ENCODE assay signal across 1 cellular context in the genomic region with DNA sequence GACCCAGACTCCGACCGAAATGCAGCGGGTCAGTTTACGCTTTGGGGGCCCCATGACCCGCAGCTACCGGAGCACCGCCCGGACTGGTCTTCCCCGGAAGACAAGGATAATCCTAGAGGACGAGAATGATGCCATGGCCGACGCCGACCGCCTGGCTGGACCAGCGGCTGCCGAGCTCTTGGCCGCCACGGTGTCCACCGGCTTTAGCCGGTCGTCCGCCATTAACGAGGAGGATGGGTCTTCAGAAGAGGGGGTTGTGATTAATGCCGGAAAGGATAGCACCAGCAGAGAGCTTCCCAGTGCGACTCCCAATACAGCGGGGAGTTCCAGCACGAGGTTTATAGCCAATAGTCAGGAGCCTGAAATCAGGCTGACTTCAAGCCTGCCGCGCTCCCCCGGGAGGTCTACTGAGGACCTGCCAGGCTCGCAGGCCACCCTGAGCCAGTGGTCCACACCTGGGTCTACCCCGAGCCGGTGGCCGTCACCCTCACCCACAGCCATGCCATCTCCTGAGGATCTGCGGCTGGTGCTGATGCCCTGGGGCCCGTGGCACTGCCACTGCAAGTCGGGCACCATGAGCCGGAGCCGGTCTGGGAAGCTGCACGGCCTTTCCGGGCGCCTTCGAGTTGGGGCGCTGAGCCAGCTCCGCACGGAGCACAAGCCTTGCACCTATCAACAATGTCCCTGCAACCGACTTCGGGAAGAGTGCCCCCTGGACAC.
TF ChIP-seq lines count a peak whose summit lies in the region.

No MANE protein-coding gene starts in this region.

TF ChIP-seq in HepG2, 621 proteins besides CTCF, POLR2A, EP300 and RAD21 (continued from another document and continues in another):
- TF ChIP-seq, protein P1, sequence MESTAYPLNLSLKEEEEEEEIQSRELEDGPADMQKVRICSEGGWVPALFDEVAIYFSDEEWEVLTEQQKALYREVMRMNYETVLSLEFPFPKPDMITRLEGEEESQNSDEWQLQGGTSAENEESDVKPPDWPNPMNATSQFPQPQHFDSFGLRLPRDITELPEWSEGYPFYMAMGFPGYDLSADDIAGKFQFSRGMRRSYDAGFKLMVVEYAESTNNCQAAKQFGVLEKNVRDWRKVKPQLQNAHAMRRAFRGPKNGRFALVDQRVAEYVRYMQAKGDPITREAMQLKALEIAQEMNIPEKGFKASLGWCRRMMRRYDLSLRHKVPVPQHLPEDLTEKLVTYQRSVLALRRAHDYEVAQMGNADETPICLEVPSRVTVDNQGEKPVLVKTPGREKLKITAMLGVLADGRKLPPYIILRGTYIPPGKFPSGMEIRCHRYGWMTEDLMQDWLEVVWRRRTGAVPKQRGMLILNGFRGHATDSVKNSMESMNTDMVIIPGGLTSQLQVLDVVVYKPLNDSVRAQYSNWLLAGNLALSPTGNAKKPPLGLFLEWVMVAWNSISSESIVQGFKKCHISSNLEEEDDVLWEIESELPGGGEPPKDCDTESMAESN (CRISPR knock-in tag; conservative IDR thresholded peaks at IDR 0.05), result peak; percentile 19; the same call in 1 of the 2 replicates
- TF ChIP-seq ZNF883 (CRISPR knock-in tag; IDR thresholded peaks at IDR 0.05; ENCODE audit: not compliant biosample characterization) (peak; percentile 30), MIXL1 (CRISPR knock-in tag; IDR thresholded peaks at IDR 0.05) (no peak), MAF1 (CRISPR knock-in tag; IDR thresholded peaks at IDR 0.05; ENCODE audit: borderline replicate concordance) (no peak; the same call in 1 of the 2 replicates), ZNF598 (CRISPR knock-in tag; IDR thresholded peaks at IDR 0.05; ENCODE audit: borderline replicate concordance) (peak; percentile 72; the same call in 1 of the 2 replicates), ZNF577 (CRISPR knock-in tag; IDR thresholded peaks at IDR 0.05; ENCODE audit: borderline replicate concordance, low read depth) (no peak), FOXO1 (CRISPR knock-in tag; IDR thresholded peaks at IDR 0.05) (no peak), SRSF9 (IDR thresholded peaks at IDR 0.05; ENCODE audit: borderline replicate concordance, insufficient read depth, low read depth, low read length, poor library complexity, severe bottlenecking) (no peak), ETV5 (CRISPR knock-in tag; IDR thresholded peaks at IDR 0.05; ENCODE audit: borderline replicate concordance) (no peak), ZNF260 (CRISPR knock-in tag; IDR thresholded peaks at IDR 0.05; ENCODE audit: borderline replicate concordance, low read depth) (no peak), ZNF563 (CRISPR knock-in tag; IDR thresholded peaks at IDR 0.05) (0 out of 2 replicates have a peak, but pooled peaks have one; percentile 70), PITX1 (CRISPR knock-in tag; IDR thresholded peaks at IDR 0.05) (no peak), RBM22 (optimal IDR thresholded peaks at IDR 0.05; ENCODE audit: low read length) (no peak), ZNF12 (CRISPR knock-in tag; IDR thresholded peaks at IDR 0.05) (no peak), ZNF24 (IDR thresholded peaks at IDR 0.05) (no peak), ZNF264 (CRISPR knock-in tag; IDR thresholded peaks at IDR 0.05) (no peak), DNMT1 (CRISPR knock-in tag; IDR thresholded peaks at IDR 0.05) (no peak), GLI4 (CRISPR knock-in tag; IDR thresholded peaks at IDR 0.05; ENCODE audit: borderline replicate concordance) (peak; percentile 84; the same call in 1 of the 2 replicates), ZNF225 (CRISPR knock-in tag; IDR thresholded peaks at IDR 0.05) (peak; percentile 48; the same call in 1 of the 2 replicates), MED13 (CRISPR knock-in tag; IDR thresholded peaks at IDR 0.05) (no peak), JUNB (CRISPR knock-in tag; IDR thresholded peaks at IDR 0.05; ENCODE audit: borderline replicate concordance) (no peak), AGO1 (IDR thresholded peaks at IDR 0.05; ENCODE audit: low read depth, low read length, poor library complexity, severe bottlenecking) (peak; percentile 74), ARNTL (CRISPR knock-in tag; IDR thresholded peaks at IDR 0.05) (no peak), NKX3-1 (CRISPR knock-in tag; IDR thresholded peaks at IDR 0.05) (no peak), ZNF766 (CRISPR knock-in tag; IDR thresholded peaks at IDR 0.05; ENCODE audit: borderline replicate concordance) (no peak), ZEB1 (IDR thresholded peaks at IDR 0.05; ENCODE audit: insufficient replicate concordance, low read depth) (no peak), ZKSCAN1 (IDR thresholded peaks at IDR 0.05; ENCODE audit: low read length) (no peak), PAF1 (CRISPR knock-in tag; IDR thresholded peaks at IDR 0.05) (no peak), ZNF570 (CRISPR knock-in tag; IDR thresholded peaks at IDR 0.05; ENCODE audit: borderline replicate concordance) (no peak), MIER2 (CRISPR knock-in tag; IDR thresholded peaks at IDR 0.05) (no peak), GFI1 (CRISPR knock-in tag; IDR thresholded peaks at IDR 0.05; ENCODE audit: borderline replicate concordance) (peak; percentile 17; the same call in 1 of the 2 replicates), ARHGAP35 (CRISPR knock-in tag; IDR thresholded peaks at IDR 0.05; ENCODE audit: borderline replicate concordance) (no peak), MAFG (CRISPR knock-in tag; IDR thresholded peaks at IDR 0.05) (no peak), ZNF543 (CRISPR knock-in tag; IDR thresholded peaks at IDR 0.05) (no peak), REPIN1 (CRISPR knock-in tag; IDR thresholded peaks at IDR 0.05; ENCODE audit: borderline replicate concordance, low read depth) (peak; percentile 77), SNAI1 (CRISPR knock-in tag; IDR thresholded peaks at IDR 0.05; ENCODE audit: borderline replicate concordance) (no peak), ZNF432 (CRISPR knock-in tag; IDR thresholded peaks at IDR 0.05; ENCODE audit: borderline replicate concordance) (no peak)
- TF ChIP-seq, protein P2, sequence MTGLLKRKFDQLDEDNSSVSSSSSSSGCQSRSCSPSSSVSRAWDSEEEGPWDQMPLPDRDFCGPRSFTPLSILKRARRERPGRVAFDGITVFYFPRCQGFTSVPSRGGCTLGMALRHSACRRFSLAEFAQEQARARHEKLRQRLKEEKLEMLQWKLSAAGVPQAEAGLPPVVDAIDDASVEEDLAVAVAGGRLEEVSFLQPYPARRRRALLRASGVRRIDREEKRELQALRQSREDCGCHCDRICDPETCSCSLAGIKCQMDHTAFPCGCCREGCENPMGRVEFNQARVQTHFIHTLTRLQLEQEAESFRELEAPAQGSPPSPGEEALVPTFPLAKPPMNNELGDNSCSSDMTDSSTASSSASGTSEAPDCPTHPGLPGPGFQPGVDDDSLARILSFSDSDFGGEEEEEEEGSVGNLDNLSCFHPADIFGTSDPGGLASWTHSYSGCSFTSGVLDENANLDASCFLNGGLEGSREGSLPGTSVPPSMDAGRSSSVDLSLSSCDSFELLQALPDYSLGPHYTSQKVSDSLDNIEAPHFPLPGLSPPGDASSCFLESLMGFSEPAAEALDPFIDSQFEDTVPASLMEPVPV (CRISPR knock-in tag; IDR thresholded peaks at IDR 0.05), result peak; percentile 29; the same call in 1 of the 2 replicates
- TF ChIP-seq, protein P3, sequence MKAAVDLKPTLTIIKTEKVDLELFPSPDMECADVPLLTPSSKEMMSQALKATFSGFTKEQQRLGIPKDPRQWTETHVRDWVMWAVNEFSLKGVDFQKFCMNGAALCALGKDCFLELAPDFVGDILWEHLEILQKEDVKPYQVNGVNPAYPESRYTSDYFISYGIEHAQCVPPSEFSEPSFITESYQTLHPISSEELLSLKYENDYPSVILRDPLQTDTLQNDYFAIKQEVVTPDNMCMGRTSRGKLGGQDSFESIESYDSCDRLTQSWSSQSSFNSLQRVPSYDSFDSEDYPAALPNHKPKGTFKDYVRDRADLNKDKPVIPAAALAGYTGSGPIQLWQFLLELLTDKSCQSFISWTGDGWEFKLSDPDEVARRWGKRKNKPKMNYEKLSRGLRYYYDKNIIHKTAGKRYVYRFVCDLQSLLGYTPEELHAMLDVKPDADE (CRISPR knock-in tag; IDR thresholded peaks at IDR 0.05), result no peak
- TF ChIP-seq, protein P4, sequence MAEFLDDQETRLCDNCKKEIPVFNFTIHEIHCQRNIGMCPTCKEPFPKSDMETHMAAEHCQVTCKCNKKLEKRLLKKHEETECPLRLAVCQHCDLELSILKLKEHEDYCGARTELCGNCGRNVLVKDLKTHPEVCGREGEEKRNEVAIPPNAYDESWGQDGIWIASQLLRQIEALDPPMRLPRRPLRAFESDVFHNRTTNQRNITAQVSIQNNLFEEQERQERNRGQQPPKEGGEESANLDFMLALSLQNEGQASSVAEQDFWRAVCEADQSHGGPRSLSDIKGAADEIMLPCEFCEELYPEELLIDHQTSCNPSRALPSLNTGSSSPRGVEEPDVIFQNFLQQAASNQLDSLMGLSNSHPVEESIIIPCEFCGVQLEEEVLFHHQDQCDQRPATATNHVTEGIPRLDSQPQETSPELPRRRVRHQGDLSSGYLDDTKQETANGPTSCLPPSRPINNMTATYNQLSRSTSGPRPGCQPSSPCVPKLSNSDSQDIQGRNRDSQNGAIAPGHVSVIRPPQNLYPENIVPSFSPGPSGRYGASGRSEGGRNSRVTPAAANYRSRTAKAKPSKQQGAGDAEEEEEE (CRISPR knock-in tag; IDR thresholded peaks at IDR 0.05; ENCODE audit: borderline replicate concordance), result no peak
- TF ChIP-seq, protein P5, sequence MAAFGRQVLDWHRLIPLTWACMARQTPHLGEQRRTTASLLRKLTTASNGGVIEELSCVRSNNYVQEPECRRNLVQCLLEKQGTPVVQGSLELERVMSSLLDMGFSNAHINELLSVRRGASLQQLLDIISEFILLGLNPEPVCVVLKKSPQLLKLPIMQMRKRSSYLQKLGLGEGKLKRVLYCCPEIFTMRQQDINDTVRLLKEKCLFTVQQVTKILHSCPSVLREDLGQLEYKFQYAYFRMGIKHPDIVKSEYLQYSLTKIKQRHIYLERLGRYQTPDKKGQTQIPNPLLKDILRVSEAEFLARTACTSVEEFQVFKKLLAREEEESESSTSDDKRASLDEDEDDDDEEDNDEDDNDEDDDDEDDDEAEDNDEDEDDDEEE (CRISPR knock-in tag; IDR thresholded peaks at IDR 0.05), result no peak
- TF ChIP-seq, protein P6, sequence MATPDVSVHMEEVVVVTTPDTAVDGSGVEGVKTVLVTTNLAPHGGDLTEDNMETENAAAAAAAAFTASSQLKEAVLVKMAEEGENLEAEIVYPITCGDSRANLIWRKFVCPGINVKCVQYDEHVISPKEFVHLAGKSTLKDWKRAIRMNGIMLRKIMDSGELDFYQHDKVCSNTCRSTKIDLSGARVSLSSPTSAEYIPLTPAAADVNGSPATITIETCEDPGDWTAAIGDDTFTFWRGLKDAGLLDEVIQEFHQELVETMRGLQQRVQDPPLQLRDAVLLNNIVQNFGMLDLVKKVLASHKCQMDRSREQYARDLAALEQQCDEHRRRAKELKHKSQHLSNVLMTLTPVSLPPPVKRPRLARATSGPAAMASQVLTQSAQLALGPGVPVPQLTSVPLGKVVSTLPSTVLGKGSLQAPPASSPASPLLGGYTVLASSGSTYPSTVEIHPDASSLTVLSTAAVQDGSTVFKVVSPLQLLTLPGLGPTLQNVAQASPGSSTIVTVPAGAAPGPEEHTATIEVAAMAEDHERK (CRISPR knock-in tag; IDR thresholded peaks at IDR 0.05; ENCODE audit: low read depth), result no peak
- TF ChIP-seq, protein P7, sequence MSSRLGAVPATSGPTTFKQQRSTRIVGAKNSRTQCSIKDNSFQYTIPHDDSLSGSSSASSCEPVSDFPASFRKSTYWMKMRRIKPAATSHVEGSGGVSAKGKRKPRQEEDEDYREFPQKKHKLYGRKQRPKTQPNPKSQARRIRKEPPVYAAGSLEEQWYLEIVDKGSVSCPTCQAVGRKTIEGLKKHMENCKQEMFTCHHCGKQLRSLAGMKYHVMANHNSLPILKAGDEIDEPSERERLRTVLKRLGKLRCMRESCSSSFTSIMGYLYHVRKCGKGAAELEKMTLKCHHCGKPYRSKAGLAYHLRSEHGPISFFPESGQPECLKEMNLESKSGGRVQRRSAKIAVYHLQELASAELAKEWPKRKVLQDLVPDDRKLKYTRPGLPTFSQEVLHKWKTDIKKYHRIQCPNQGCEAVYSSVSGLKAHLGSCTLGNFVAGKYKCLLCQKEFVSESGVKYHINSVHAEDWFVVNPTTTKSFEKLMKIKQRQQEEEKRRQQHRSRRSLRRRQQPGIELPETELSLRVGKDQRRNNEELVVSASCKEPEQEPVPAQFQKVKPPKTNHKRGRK (CRISPR knock-in tag; IDR thresholded peaks at IDR 0.05), result no peak; the same call in 1 of the 2 replicates
- TF ChIP-seq, protein P8, sequence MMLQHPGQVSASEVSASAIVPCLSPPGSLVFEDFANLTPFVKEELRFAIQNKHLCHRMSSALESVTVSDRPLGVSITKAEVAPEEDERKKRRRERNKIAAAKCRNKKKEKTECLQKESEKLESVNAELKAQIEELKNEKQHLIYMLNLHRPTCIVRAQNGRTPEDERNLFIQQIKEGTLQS (CRISPR knock-in tag; IDR thresholded peaks at IDR 0.05), result no peak
- TF ChIP-seq, protein P9, sequence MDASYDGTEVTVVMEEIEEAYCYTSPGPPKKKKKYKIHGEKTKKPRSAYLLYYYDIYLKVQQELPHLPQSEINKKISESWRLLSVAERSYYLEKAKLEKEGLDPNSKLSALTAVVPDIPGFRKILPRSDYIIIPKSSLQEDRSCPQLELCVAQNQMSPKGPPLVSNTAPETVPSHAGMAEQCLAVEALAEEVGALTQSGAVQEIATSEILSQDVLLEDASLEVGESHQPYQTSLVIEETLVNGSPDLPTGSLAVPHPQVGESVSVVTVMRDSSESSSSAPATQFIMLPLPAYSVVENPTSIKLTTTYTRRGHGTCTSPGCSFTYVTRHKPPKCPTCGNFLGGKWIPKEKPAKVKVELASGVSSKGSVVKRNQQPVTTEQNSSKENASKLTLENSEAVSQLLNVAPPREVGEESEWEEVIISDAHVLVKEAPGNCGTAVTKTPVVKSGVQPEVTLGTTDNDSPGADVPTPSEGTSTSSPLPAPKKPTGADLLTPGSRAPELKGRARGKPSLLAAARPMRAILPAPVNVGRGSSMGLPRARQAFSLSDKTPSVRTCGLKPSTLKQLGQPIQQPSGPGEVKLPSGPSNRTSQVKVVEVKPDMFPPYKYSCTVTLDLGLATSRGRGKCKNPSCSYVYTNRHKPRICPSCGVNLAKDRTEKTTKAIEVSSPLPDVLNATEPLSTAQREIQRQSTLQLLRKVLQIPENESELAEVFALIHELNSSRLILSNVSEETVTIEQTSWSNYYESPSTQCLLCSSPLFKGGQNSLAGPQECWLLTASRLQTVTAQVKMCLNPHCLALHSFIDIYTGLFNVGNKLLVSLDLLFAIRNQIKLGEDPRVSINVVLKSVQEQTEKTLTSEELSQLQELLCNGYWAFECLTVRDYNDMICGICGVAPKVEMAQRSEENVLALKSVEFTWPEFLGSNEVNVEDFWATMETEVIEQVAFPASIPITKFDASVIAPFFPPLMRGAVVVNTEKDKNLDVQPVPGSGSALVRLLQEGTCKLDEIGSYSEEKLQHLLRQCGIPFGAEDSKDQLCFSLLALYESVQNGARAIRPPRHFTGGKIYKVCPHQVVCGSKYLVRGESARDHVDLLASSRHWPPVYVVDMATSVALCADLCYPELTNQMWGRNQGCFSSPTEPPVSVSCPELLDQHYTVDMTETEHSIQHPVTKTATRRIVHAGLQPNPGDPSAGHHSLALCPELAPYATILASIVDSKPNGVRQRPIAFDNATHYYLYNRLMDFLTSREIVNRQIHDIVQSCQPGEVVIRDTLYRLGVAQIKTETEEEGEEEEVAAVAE (CRISPR knock-in tag; IDR thresholded peaks at IDR 0.05; ENCODE audit: borderline replicate concordance), result no peak
- TF ChIP-seq, protein P10, sequence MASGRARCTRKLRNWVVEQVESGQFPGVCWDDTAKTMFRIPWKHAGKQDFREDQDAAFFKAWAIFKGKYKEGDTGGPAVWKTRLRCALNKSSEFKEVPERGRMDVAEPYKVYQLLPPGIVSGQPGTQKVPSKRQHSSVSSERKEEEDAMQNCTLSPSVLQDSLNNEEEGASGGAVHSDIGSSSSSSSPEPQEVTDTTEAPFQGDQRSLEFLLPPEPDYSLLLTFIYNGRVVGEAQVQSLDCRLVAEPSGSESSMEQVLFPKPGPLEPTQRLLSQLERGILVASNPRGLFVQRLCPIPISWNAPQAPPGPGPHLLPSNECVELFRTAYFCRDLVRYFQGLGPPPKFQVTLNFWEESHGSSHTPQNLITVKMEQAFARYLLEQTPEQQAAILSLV (CRISPR knock-in tag; IDR thresholded peaks at IDR 0.05; ENCODE audit: borderline replicate concordance), result 0 out of 2 replicates have a peak, but pooled peaks have one; percentile 9
